In genomic region chr1:173823776-173824314, GRCh38 we compare ENCODE assay signal across 8 cellular contexts. TPM values are rescaled to one million over a fixed set of nuclear protein-coding genes. Genes with fewer than 3 reads are reported as not detected.
DNase-seq lines count a peak whose midpoint lies in the region; ATAC-seq, FAIRE-seq and TF ChIP-seq lines count a peak whose summit lies in the region.

No MANE protein-coding gene starts in this region.

- peak overlapping the region; percentile 89 to 99 (median 94) for H3K27ac Mint-ChIP-seq in CD8-positive, alpha-beta memory T cell

- no peaks in the 10 kb centered on the region for H3K27me3 Mint-ChIP-seq in CD8-positive, alpha-beta memory T cell

- no peaks in the 10 kb centered on the region for H3K9me3 ChIP-seq in CD8-positive, alpha-beta memory T cell (ENCODE audit: low read length)
- H3K9me3 ChIP-seq in muscle layer of colon (ENCODE audit: low read length) = no peaks in the 10 kb centered on the region

- POLR2A ChIA-PET in CD8-positive, alpha-beta memory T cell (lab: Charles Lee) = interaction anchor here (0.6 to 2.0 kb wide), 9 partner anchors 42 to 1175 kb away, joined by 3 to 15 read pairs (median 6); partner anchors contain the start of genes GAS5, KLHL20, PRDX6 and RC3H1

- H3K4me1 Mint-ChIP-seq in CD8-positive, alpha-beta memory T cell = peaks cover 38 to 67% (median 57%) of the 10 kb centered on the region in 3 donors

- peak overlapping the region; percentile 93 for H3K27ac ChIP-seq in CD8-positive, alpha-beta memory T cell (ENCODE audit: low read depth, low read length)
- H3K27ac ChIP-seq in muscle layer of colon (ENCODE audit: low read depth, low read length) = peak overlapping the region; percentile 63

- H3K36me3 ChIP-seq in CD8-positive, alpha-beta memory T cell (ENCODE audit: insufficient read depth, low read length) = no peaks in the 10 kb centered on the region
- H3K36me3 ChIP-seq in bronchial epithelial cell (ENCODE audit: control insufficient read depth, insufficient read depth, low read length) (no peaks in the 10 kb centered on the region), muscle layer of colon (ENCODE audit: insufficient read depth, low read length) (no peaks in the 10 kb centered on the region)

- no peak for FAIRE-seq in bronchial epithelial cell (lab: Jason Lieb, UNC)

- TF ChIP-seq CTCF in bronchial epithelial cell (IDR thresholded peaks at IDR 0.05; ENCODE audit: insufficient read depth, low read length, severe bottlenecking) (no peak), GM20000 (IDR thresholded peaks at IDR 0.05; ENCODE audit: extremely low read depth, missing control alignments) (no peak)

- peak overlapping the region; percentile 55 for H3K9ac ChIP-seq in muscle layer of colon (ENCODE audit: low read length)

- H3K9me3 Mint-ChIP-seq in CD8-positive, alpha-beta memory T cell = no peaks in the 10 kb centered on the region

- H3K4me3 ChIP-seq in CD8-positive, alpha-beta memory T cell (ENCODE audit: low read length) = peak overlapping the region; percentile 95
- H3K4me3 ChIP-seq in bronchial epithelial cell (ENCODE audit: low read depth, low read length) = peak overlapping the region; percentile 67
- peak overlapping the region; percentile 71 to 93 for H3K4me3 ChIP-seq in muscle layer of colon (ENCODE audit: low read depth in 1 of 2, low read length in 2 of 2)

- H3K36me3 Mint-ChIP-seq in CD8-positive, alpha-beta memory T cell = peaks cover 0 to 17% (median 7%) of the 10 kb centered on the region in 3 donors

- peak overlapping the region; percentile 89 to 99 (median 92) for H3K4me3 Mint-ChIP-seq in CD8-positive, alpha-beta memory T cell

- no peak for DNase-seq in CD8-positive, alpha-beta memory T cell
- DNase-seq in bronchial epithelial cell (ENCODE audit: low read depth) (peak; percentile 29), GM20000 (ENCODE audit: low spot score) (no peak), NCI-H526 (lab: John Stamatoyannopoulos, UW) (no peak), COR-L47 (lab: John Stamatoyannopoulos, UW) (no peak)

- ATAC-seq in GM19468 (IDR thresholded peaks at IDR 0.05; ENCODE audit: extremely low read depth, unreplicated experiment) (peak; percentile 11), HG03565 (IDR thresholded peaks at IDR 0.05; ENCODE audit: unreplicated experiment) (peak; percentile 21)

- CTCF ChIA-PET in CD8-positive, alpha-beta memory T cell (lab: Charles Lee) = interaction anchor here (0.8 to 2.8 kb wide), 6 partner anchors 41 to 1081 kb away, joined by 3 to 23 read pairs (median 4); partner anchors contain the start of gene KLHL20

- no peaks in the 10 kb centered on the region for H3K27me3 ChIP-seq in CD8-positive, alpha-beta memory T cell (ENCODE audit: insufficient read depth, low read length, poor library complexity, severe bottlenecking)
- H3K27me3 ChIP-seq in bronchial epithelial cell (ENCODE audit: control insufficient read depth, insufficient read depth, low read length) = no peaks in the 10 kb centered on the region
- no peaks in the 10 kb centered on the region for H3K27me3 ChIP-seq in muscle layer of colon (ENCODE audit: control insufficient read depth in 1 of 2, insufficient read depth in 2 of 2, low read length in 2 of 2)

- H3K4me1 ChIP-seq in CD8-positive, alpha-beta memory T cell (ENCODE audit: insufficient read depth, low read length) = peaks cover 18% of the 10 kb centered on the region
- H3K4me1 ChIP-seq in muscle layer of colon (ENCODE audit: insufficient read depth, low read length) = peaks cover 9% of the 10 kb centered on the region

RNA-seq across cellular contexts. Expression of gene DARS2, which starts 0.6 kb away (rescaled TPM):
- 10 to 100 TPM; 39.4 to 42.5 TPM for total RNA-seq in CD8-positive, alpha-beta memory T cell
- polyA plus RNA-seq in CD8-positive, alpha-beta memory T cell = 9.4 TPM
- 12.9 and 15.4 TPM in 2 replicates for total RNA-seq in bronchial epithelial cell

RNA-seq across cellular contexts. Expression of gene CENPL, which starts 0.8 kb away (rescaled TPM):
- total RNA-seq in CD8-positive, alpha-beta memory T cell = 10 to 100 TPM; 24.9 to 27.4 TPM
- polyA plus RNA-seq in CD8-positive, alpha-beta memory T cell = 6.2 TPM
- total RNA-seq in bronchial epithelial cell = 5.1 and 5.5 TPM in 2 replicates

RNA-seq across cellular contexts. Expression of gene GAS5, which starts 43.9 kb away (rescaled TPM):
- 1,000 to 10,000 TPM; 1,056 to 1,102 TPM for total RNA-seq in CD8-positive, alpha-beta memory T cell
- polyA plus RNA-seq in CD8-positive, alpha-beta memory T cell = 245 TPM
- total RNA-seq in bronchial epithelial cell = 955 and 2,584 TPM in 2 replicates

RNA-seq across cellular contexts. Expression of gene ZBTB37, which starts 44.3 kb away (rescaled TPM):
- total RNA-seq in CD8-positive, alpha-beta memory T cell = 10 to 100 TPM; 10.4 to 11.0 TPM
- 1.3 TPM for polyA plus RNA-seq in CD8-positive, alpha-beta memory T cell
- 2.9 and 3.8 TPM in 2 replicates for total RNA-seq in bronchial epithelial cell
